21 cellular contexts compared by ENCODE assay signal in genomic region chr13:42401376-42401775, GRCh38.
DNase-seq lines count a peak whose midpoint lies in the region; ATAC-seq and TF ChIP-seq lines count a peak whose summit lies in the region.
"Had no signal": no experiment of that assay in that cellular context is flagged by ENCODE, and none has a peak within 500 bp of the region (broad histone marks: within the 10 kb centered on the region; RNA-seq: fewer than 3 reads in every experiment).

No MANE protein-coding gene starts in this region.

- H3K4me1 Mint-ChIP-seq in activated naive CD4-positive, alpha-beta T cell treated with anti-CD3 and anti-CD28 coated beads for 36 hours (ENCODE audit: low read depth), result peaks cover 63% of the 10 kb centered on the region
- peaks cover 39% of the 10 kb centered on the region for H3K4me1 Mint-ChIP-seq in activated naive CD4-positive, alpha-beta T cell treated with anti-CD3 and anti-CD28 coated beads, Interleukin-2, amount 10 ng/mL, durations not matched to agents 7 days and 5 days
- peaks cover 67% of the 10 kb centered on the region for H3K4me1 Mint-ChIP-seq in activated naive CD8-positive, alpha-beta T cell (ENCODE audit: low read depth)
- H3K4me1 Mint-ChIP-seq in stimulated activated naive B cell treated with anti-CD40 and anti-IgM and Interleukin-4, amounts not matched to agents 10 μg/mL and 1 μg/mL and 100 μg/mL, for 72 hours, result peaks cover 17 to 22% of the 10 kb centered on the region in 2 donors
- peaks cover 15% of the 10 kb centered on the region for H3K4me1 Mint-ChIP-seq in chondrocyte (ENCODE audit: low read depth)
- H3K4me1 Mint-ChIP-seq: endodermal cell had no signal

- intact Hi-C loops in activated naive CD4-positive, alpha-beta T cell treated with anti-CD3 and anti-CD28 coated beads for 36 hours (cut with micrococcal nuclease), result loop anchor here (10.0 kb wide), 1 partner anchor 643 kb away; no protein-coding TSS in a partner anchor

- peak overlapping the region; percentile 39 for H3K27ac Mint-ChIP-seq in activated naive CD4-positive, alpha-beta T cell treated with anti-CD3 and anti-CD28 coated beads for 36 hours
- no peak overlapping the region for H3K27ac Mint-ChIP-seq in activated naive CD4-positive, alpha-beta T cell treated with anti-CD3 and anti-CD28 coated beads, Interleukin-2, amount 10 ng/mL, durations not matched to agents 7 days and 5 days
- peak overlapping the region; percentile 70 for H3K27ac Mint-ChIP-seq in activated naive CD8-positive, alpha-beta T cell
- peak overlapping the region; percentile 31 for H3K27ac Mint-ChIP-seq in stimulated activated naive B cell treated with anti-CD40 and anti-IgM and Interleukin-4, amounts not matched to agents 10 μg/mL and 1 μg/mL and 100 μg/mL, for 72 hours
- no peak overlapping the region for H3K27ac Mint-ChIP-seq in chondrocyte (ENCODE audit: unreplicated experiment)
- H3K27ac Mint-ChIP-seq: activated CD8-positive, alpha-beta memory T cell treated with anti-CD3 and anti-CD28 coated beads, Interleukin-2, amount 10 ng/mL, durations not matched to agents 7 days and 5 days; endodermal cell; T-cell had no signal

- no peak for DNase-seq in activated naive CD4-positive, alpha-beta T cell treated with anti-CD3 and anti-CD28 coated beads for 36 hours
- no peak for DNase-seq in activated naive CD4-positive, alpha-beta T cell treated with anti-CD3 and anti-CD28 coated beads, Interleukin-2, amount 10 ng/mL, durations not matched to agents 7 days and 5 days
- DNase-seq in stimulated activated naive B cell treated with anti-CD40 and anti-IgM and Interleukin-4, amounts not matched to agents 10 μg/mL and 1 μg/mL and 100 μg/mL, for 72 hours, result no peak
- no peak for DNase-seq in chondrocyte (ENCODE audit: low spot score)
- DNase-seq: activated CD8-positive, alpha-beta memory T cell treated with anti-CD3 and anti-CD28 coated beads, Interleukin-2, amount 10 ng/mL, durations not matched to agents 7 days and 5 days; adrenal gland; CD4-positive, alpha-beta memory T cell; cortex of kidney; endodermal cell; GF-D8; GM23248; NCI-H1436; PC-9; stimulated activated CD4-positive, alpha-beta T cell treated with anti-CD3 and anti-CD28 coated beads, Interleukin-2, amount 100 ng/mL, for 24 hours; T-cell had no signal

- no peak for TF ChIP-seq CTCF in chondrocyte (IDR thresholded peaks at IDR 0.05)

- no peaks in the 10 kb centered on the region for H3K9me3 Mint-ChIP-seq in activated naive CD4-positive, alpha-beta T cell treated with anti-CD3 and anti-CD28 coated beads for 36 hours
- H3K9me3 Mint-ChIP-seq in activated naive CD4-positive, alpha-beta T cell treated with anti-CD3 and anti-CD28 coated beads, Interleukin-2, amount 10 ng/mL, durations not matched to agents 7 days and 5 days, result peaks cover 5% of the 10 kb centered on the region
- peaks cover 10% of the 10 kb centered on the region for H3K9me3 Mint-ChIP-seq in activated naive CD8-positive, alpha-beta T cell (ENCODE audit: low read depth)
- peaks cover 0 to 3% of the 10 kb centered on the region in 2 donors for H3K9me3 Mint-ChIP-seq in stimulated activated naive B cell treated with anti-CD40 and anti-IgM and Interleukin-4, amounts not matched to agents 10 μg/mL and 1 μg/mL and 100 μg/mL, for 72 hours
- H3K9me3 Mint-ChIP-seq in chondrocyte (ENCODE audit: low read depth), result no peaks in the 10 kb centered on the region
- H3K9me3 Mint-ChIP-seq: endodermal cell; stimulated activated memory B cell treated with anti-CD40 and anti-IgM and Interleukin-4, amounts not matched to agents 10 μg/mL and 1 μg/mL and 100 μg/mL, for 72 hours had no signal

- peak; percentile 33 for ATAC-seq in HG02870 (IDR thresholded peaks at IDR 0.05; ENCODE audit: unreplicated experiment)
- no peak for ATAC-seq in stimulated activated naive B cell treated with anti-CD40 and anti-IgM and Interleukin-4, amounts not matched to agents 10 μg/mL and 1 μg/mL and 100 μg/mL, for 72 hours (replicated peaks)
- no peak for ATAC-seq in HG02623 (IDR thresholded peaks at IDR 0.05; ENCODE audit: unreplicated experiment)
- ATAC-seq: activated CD4-positive, CD25-positive, alpha-beta regulatory T cell treated with anti-CD3 and anti-CD28 coated beads, Interleukin-2, amount 50 U/mL, for 24 hours; activated CD8-positive, alpha-beta memory T cell treated with anti-CD3 and anti-CD28 coated beads, Interleukin-2, amount 10 ng/mL, durations not matched to agents 7 days and 5 days; HepG2; stimulated activated memory B cell treated with anti-CD40 and anti-IgM and Interleukin-4, amounts not matched to agents 10 μg/mL and 1 μg/mL and 100 μg/mL, for 72 hours; T-cell had no signal

- no peak overlapping the region for H3K4me3 Mint-ChIP-seq in activated naive CD4-positive, alpha-beta T cell treated with anti-CD3 and anti-CD28 coated beads for 36 hours
- H3K4me3 Mint-ChIP-seq in activated naive CD4-positive, alpha-beta T cell treated with anti-CD3 and anti-CD28 coated beads, Interleukin-2, amount 10 ng/mL, durations not matched to agents 7 days and 5 days, result no peak overlapping the region
- no peak overlapping the region for H3K4me3 Mint-ChIP-seq in activated naive CD8-positive, alpha-beta T cell
- no peak overlapping the region for H3K4me3 Mint-ChIP-seq in stimulated activated naive B cell treated with anti-CD40 and anti-IgM and Interleukin-4, amounts not matched to agents 10 μg/mL and 1 μg/mL and 100 μg/mL, for 72 hours
- no peak overlapping the region for H3K4me3 Mint-ChIP-seq in chondrocyte (ENCODE audit: unreplicated experiment)
- H3K4me3 Mint-ChIP-seq: activated CD8-positive, alpha-beta memory T cell treated with anti-CD3 and anti-CD28 coated beads, Interleukin-2, amount 10 ng/mL, durations not matched to agents 7 days and 5 days; CD4-positive, alpha-beta memory T cell; endodermal cell; stimulated activated memory B cell treated with anti-CD40 and anti-IgM and Interleukin-4, amounts not matched to agents 10 μg/mL and 1 μg/mL and 100 μg/mL, for 72 hours; T-cell had no signal

- H3K27me3 Mint-ChIP-seq in activated naive CD4-positive, alpha-beta T cell treated with anti-CD3 and anti-CD28 coated beads for 36 hours (ENCODE audit: low read depth), result no peaks in the 10 kb centered on the region
- H3K27me3 Mint-ChIP-seq in activated naive CD4-positive, alpha-beta T cell treated with anti-CD3 and anti-CD28 coated beads, Interleukin-2, amount 10 ng/mL, durations not matched to agents 7 days and 5 days, result peaks cover 3% of the 10 kb centered on the region
- no peaks in the 10 kb centered on the region for H3K27me3 Mint-ChIP-seq in activated naive CD8-positive, alpha-beta T cell
- peaks cover 0 to 4% of the 10 kb centered on the region in 2 donors for H3K27me3 Mint-ChIP-seq in stimulated activated naive B cell treated with anti-CD40 and anti-IgM and Interleukin-4, amounts not matched to agents 10 μg/mL and 1 μg/mL and 100 μg/mL, for 72 hours
- peaks cover 17% of the 10 kb centered on the region for H3K27me3 Mint-ChIP-seq in chondrocyte (ENCODE audit: low read depth)
- H3K27me3 Mint-ChIP-seq: activated CD8-positive, alpha-beta memory T cell treated with anti-CD3 and anti-CD28 coated beads, Interleukin-2, amount 10 ng/mL, durations not matched to agents 7 days and 5 days; CD4-positive, alpha-beta memory T cell; stimulated activated memory B cell treated with anti-CD40 and anti-IgM and Interleukin-4, amounts not matched to agents 10 μg/mL and 1 μg/mL and 100 μg/mL, for 72 hours; T-cell had no signal

- CTCF ChIA-PET in activated naive CD4-positive, alpha-beta T cell treated with anti-CD3 and anti-CD28 coated beads for 36 hours (lab: Charles Lee), result interaction anchor here (1.1 kb wide), 1 partner anchor 68 kb away, joined by 3 read pairs; no protein-coding TSS in a partner anchor
- CTCF ChIA-PET in activated naive CD4-positive, alpha-beta T cell treated with anti-CD3 and anti-CD28 coated beads, Interleukin-2, amount 10 ng/mL, durations not matched to agents 7 days and 5 days (lab: Charles Lee), result no interaction called here

- peaks cover 8% of the 10 kb centered on the region for H3K36me3 Mint-ChIP-seq in activated naive CD4-positive, alpha-beta T cell treated with anti-CD3 and anti-CD28 coated beads for 36 hours (ENCODE audit: low read depth)
- H3K36me3 Mint-ChIP-seq in activated naive CD4-positive, alpha-beta T cell treated with anti-CD3 and anti-CD28 coated beads, Interleukin-2, amount 10 ng/mL, durations not matched to agents 7 days and 5 days, result peaks cover 6% of the 10 kb centered on the region
- peaks cover 7% of the 10 kb centered on the region for H3K36me3 Mint-ChIP-seq in activated naive CD8-positive, alpha-beta T cell
- H3K36me3 Mint-ChIP-seq in stimulated activated naive B cell treated with anti-CD40 and anti-IgM and Interleukin-4, amounts not matched to agents 10 μg/mL and 1 μg/mL and 100 μg/mL, for 72 hours, result peaks cover 0 to 4% of the 10 kb centered on the region in 2 donors
- H3K36me3 Mint-ChIP-seq in chondrocyte (ENCODE audit: low read depth), result peaks cover 2% of the 10 kb centered on the region
- H3K36me3 Mint-ChIP-seq: CD4-positive, alpha-beta memory T cell; stimulated activated memory B cell treated with anti-CD40 and anti-IgM and Interleukin-4, amounts not matched to agents 10 μg/mL and 1 μg/mL and 100 μg/mL, for 72 hours; T-cell had no signal

Comparison
In these comparisons a context has a peak if more than half of its experiments do, and no peak if none do; other contexts are left out.
1. H3K27ac Mint-ChIP-seq: peak in activated naive CD4-positive, alpha-beta T cell treated with anti-CD3 and anti-CD28 coated beads for 36 hours (single experiment), activated naive CD8-positive, alpha-beta T cell (single experiment) and stimulated activated naive B cell treated with anti-CD40 and anti-IgM and Interleukin-4, amounts not matched to agents 10 μg/mL and 1 μg/mL and 100 μg/mL, for 72 hours (single experiment); none in activated naive CD4-positive, alpha-beta T cell treated with anti-CD3 and anti-CD28 coated beads, Interleukin-2, amount 10 ng/mL, durations not matched to agents 7 days and 5 days (single experiment) and chondrocyte (single experiment).